Comparison of ENCODE assay signal across 8 cellular contexts in genomic region chr19:47231215-47232054, GRCh38. TPM values are rescaled to one million over a fixed set of nuclear protein-coding genes. Genes with fewer than 3 reads are reported as not detected.
A peak's percentile ranks its signal among the peaks of the same experiment; 100 is the strongest.
DNase-seq lines count a peak whose midpoint lies in the region; ATAC-seq, FAIRE-seq and TF ChIP-seq lines count a peak whose summit lies in the region.

No MANE protein-coding gene starts in this region.

- peak overlapping the region; percentile 54 for H2AFZ ChIP-seq in neuronal stem cell (ENCODE audit: low read length)

- peak overlapping the region; percentile 92 for H3K9ac ChIP-seq in neuronal stem cell (ENCODE audit: low read depth, low read length, poor library complexity)

- peak overlapping the region; percentile 96 for H2BK120ac ChIP-seq in neuronal stem cell (ENCODE audit: low read depth, low read length)

- H2BK5ac ChIP-seq in neuronal stem cell (ENCODE audit: low read length) = peak overlapping the region; percentile 100

- peak overlapping the region; percentile 98 for H2BK15ac ChIP-seq in neuronal stem cell (ENCODE audit: low read length)

- FAIRE-seq in frontal cortex (lab: Jason Lieb, UNC) = no peak

- no peak for ATAC-seq in RWPE2 (ENCODE audit: low read depth)

- H3K18ac ChIP-seq in neuronal stem cell (ENCODE audit: low read length) = peak overlapping the region; percentile 99

- no CpG with 5 or more reads among the region's 51 CpGs for WGBS in neuronal stem cell (ENCODE audit: extremely low coverage in 2 of 2, insufficient read length in 2 of 2, insufficient replicate concordance in 1 of 2), 2 donors

- H4K91ac ChIP-seq in neuronal stem cell (ENCODE audit: low read depth, low read length, poor library complexity) = peak overlapping the region; percentile 100

- H3K4me1 ChIP-seq in RWPE2 (ENCODE audit: insufficient read depth, poor library complexity, severe bottlenecking) = peaks cover 17% of the 10 kb centered on the region
- peaks cover 27 to 30% of the 10 kb centered on the region in 2 donors for H3K4me1 ChIP-seq in neuronal stem cell (ENCODE audit: control insufficient read depth in 2 of 2, insufficient read depth in 1 of 2, low read depth in 1 of 2, low read length in 2 of 2)

- H3K4me2 ChIP-seq in neuronal stem cell (ENCODE audit: insufficient read depth, low read length, poor library complexity, severe bottlenecking) = peak overlapping the region; percentile 97

- H3K14ac ChIP-seq in neuronal stem cell (ENCODE audit: low read length) = peak overlapping the region; percentile 92

- peak overlapping the region; percentile 100 for H2AK5ac ChIP-seq in neuronal stem cell (ENCODE audit: low read depth, low read length)

- H3K36me3 ChIP-seq in RWPE2 (ENCODE audit: low read depth) = no peaks in the 10 kb centered on the region
- H3K36me3 ChIP-seq in neuronal stem cell (replicated peaks in 1 of 2; ENCODE audit: control insufficient read depth in 2 of 2, insufficient read depth in 2 of 2, low read length in 2 of 2) = no peaks in the 10 kb centered on the region

- peak overlapping the region; percentile 100 for H2BK12ac ChIP-seq in neuronal stem cell (ENCODE audit: low read length)

- peak overlapping the region; percentile 2 for H3K4ac ChIP-seq in neuronal stem cell (ENCODE audit: low read length)

- H3K79me1 ChIP-seq in neuronal stem cell (ENCODE audit: low read depth, low read length) = peaks cover 14% of the 10 kb centered on the region

- peak; percentile 64 for DNase-seq in NCI-H345 (lab: John Stamatoyannopoulos, UW)
- DNase-seq in NCI-H345 treated with DMSO at 0.1 percent for 48 hours (lab: John Stamatoyannopoulos, UW; ENCODE audit: unreplicated experiment) = no peak
- peak; percentile 89 for DNase-seq in HK-2 (ENCODE audit: unreplicated experiment)
- no peak for DNase-seq in RWPE2 (ENCODE audit: low spot score)
- DNase-seq in activated naive CD4-positive, alpha-beta T cell (lab: John Stamatoyannopoulos, UW) = peak; percentile 56 to 92 (median 78)
- peak; percentile 91 for DNase-seq in frontal cortex (ENCODE audit: low spot score in 2 of 2)
- DNase-seq in neuronal stem cell (ENCODE audit: low spot score) = peak; percentile 75
- peak; percentile 69 for DNase-seq in stromal cell of bone marrow (ENCODE audit: low read depth)

- H3K27me3 ChIP-seq in RWPE2 (ENCODE audit: insufficient read depth, poor library complexity, severe bottlenecking) (no peaks in the 10 kb centered on the region), neuronal stem cell (ENCODE audit: control insufficient read depth in 3 of 3, insufficient read depth in 3 of 3, low read depth in 1 of 3, low read length in 3 of 3) (no peaks in the 10 kb centered on the region)

- peak overlapping the region; percentile 87 for H3K27ac ChIP-seq in RWPE2 (ENCODE audit: poor library complexity, severe bottlenecking)
- H3K27ac ChIP-seq in neuronal stem cell (replicated peaks; ENCODE audit: low read length) = peak overlapping the region; percentile 71

- peak overlapping the region; percentile 54 for H4K8ac ChIP-seq in neuronal stem cell (ENCODE audit: low read depth, low read length)

- H3K4me3 ChIP-seq in RWPE2 (ENCODE audit: severe bottlenecking) (peak overlapping the region; percentile 50), neuronal stem cell (ENCODE audit: low read length in 2 of 2) (peak overlapping the region; percentile 58 to 83)

- no peak for TF ChIP-seq CTCF in RWPE2 (IDR thresholded peaks at IDR 0.05; ENCODE audit: poor library complexity, severe bottlenecking)

- H3K9me3 ChIP-seq in RWPE2 (ENCODE audit: severe bottlenecking) (no peaks in the 10 kb centered on the region), neuronal stem cell (replicated peaks in 1 of 2; ENCODE audit: control insufficient read depth in 2 of 2, insufficient read depth in 1 of 2, low read depth in 1 of 2, low read length in 2 of 2) (peaks cover 0 to 1% of the 10 kb centered on the region in 2 donors)

- peak overlapping the region; percentile 98 for H3K23ac ChIP-seq in neuronal stem cell (ENCODE audit: low read depth, low read length, poor library complexity)

RNA-seq across cellular contexts. Expression of gene BBC3, which starts 0.4 kb away (rescaled TPM):
- total RNA-seq in frontal cortex = 12.2 TPM
- polyA plus RNA-seq in neuronal stem cell (2013, experiment 1 of 2) = 20.7 TPM
- polyA plus RNA-seq in neuronal stem cell (2013, experiment 2 of 2) = 20.0 TPM

RNA-seq across cellular contexts. Expression of gene CCDC9, which starts 24.9 kb away (rescaled TPM):
- 2.4 TPM for total RNA-seq in frontal cortex
- 15.9 TPM for polyA plus RNA-seq in neuronal stem cell (2013, experiment 1 of 2)
- polyA plus RNA-seq in neuronal stem cell (2013, experiment 2 of 2) = 14.8 TPM

RNA-seq across cellular contexts. Expression of gene INAFM1, which starts 43.2 kb away (rescaled TPM):
- 4.1 TPM for total RNA-seq in frontal cortex
- polyA plus RNA-seq in neuronal stem cell (2013, experiment 1 of 2) = 7.5 TPM
- polyA plus RNA-seq in neuronal stem cell (2013, experiment 2 of 2) = 6.6 TPM

Comparison
In these comparisons a context has a peak if more than half of its experiments do, and no peak if none do; other contexts are left out.
1. DNase-seq: peak in NCI-H345 (single experiment), HK-2 (single experiment), activated naive CD4-positive, alpha-beta T cell (4 of 4), frontal cortex (2 of 2), neuronal stem cell (single experiment) and stromal cell of bone marrow (single experiment); none in NCI-H345 treated with DMSO at 0.1 percent for 48 hours (single experiment) and RWPE2 (single experiment).